In genomic region chr11:14642873-14643696, GRCh38 we compare ENCODE assay signal across 8 cellular contexts. TPM values are rescaled to one million over a fixed set of nuclear protein-coding genes. Genes with fewer than 3 reads are reported as not detected.
DNase-seq lines count a peak whose midpoint lies in the region; ATAC-seq and TF ChIP-seq lines count a peak whose summit lies in the region.

No MANE protein-coding gene starts in this region.

- peak overlapping the region; percentile 87 for H3K4me3 Mint-ChIP-seq in dendritic cell treated with granulocyte-macrophage colony-stimulating factor and Interleukin-4, amounts not matched to agents 40 ng/mL and 50 ng/mL, for 4 days
- H3K4me3 Mint-ChIP-seq in neural crest cell, result peak overlapping the region; percentile 85

- H3K4me1 ChIP-seq in NT2/D1 (ENCODE audit: insufficient read depth, insufficient read length), result peaks cover 4% of the 10 kb centered on the region

- H3K9me3 Mint-ChIP-seq in dendritic cell treated with granulocyte-macrophage colony-stimulating factor and Interleukin-4, amounts not matched to agents 40 ng/mL and 50 ng/mL, for 4 days, result no peaks in the 10 kb centered on the region
- no peaks in the 10 kb centered on the region for H3K9me3 Mint-ChIP-seq in neural crest cell

- no peak for TF ChIP-seq CTCF in neural crest cell (conservative IDR thresholded peaks at IDR 0.05)

- H3K9me3 ChIP-seq in NT2/D1 (ENCODE audit: insufficient read depth, low read length), result no peaks in the 10 kb centered on the region

- peak overlapping the region; percentile 81 for H3K27ac Mint-ChIP-seq in dendritic cell treated with granulocyte-macrophage colony-stimulating factor and Interleukin-4, amounts not matched to agents 40 ng/mL and 50 ng/mL, for 4 days
- H3K27ac Mint-ChIP-seq in neural crest cell (ENCODE audit: unreplicated experiment), result no peak overlapping the region

- H3K9ac ChIP-seq in NT2/D1 (ENCODE audit: insufficient read length, low read depth), result peak overlapping the region; percentile 74

- ATAC-seq in HG03039 (IDR thresholded peaks at IDR 0.05; ENCODE audit: unreplicated experiment), result no peak
- ATAC-seq in HG03378 (IDR thresholded peaks at IDR 0.05; ENCODE audit: unreplicated experiment), result no peak

- peak overlapping the region; percentile 80 for H3K4me3 ChIP-seq in NT2/D1 (ENCODE audit: insufficient read length, low read depth)

- peaks cover 23% of the 10 kb centered on the region for H3K4me1 Mint-ChIP-seq in dendritic cell treated with granulocyte-macrophage colony-stimulating factor and Interleukin-4, amounts not matched to agents 40 ng/mL and 50 ng/mL, for 4 days (ENCODE audit: low read depth)
- peaks cover 42% of the 10 kb centered on the region for H3K4me1 Mint-ChIP-seq in neural crest cell

- H3K27me3 ChIP-seq in NT2/D1 (ENCODE audit: insufficient read depth, insufficient read length), result peaks cover 6% of the 10 kb centered on the region

- H3K36me3 ChIP-seq in NT2/D1 (ENCODE audit: insufficient read depth, insufficient read length, low read length), result no peaks in the 10 kb centered on the region

- H3K36me3 Mint-ChIP-seq in dendritic cell treated with granulocyte-macrophage colony-stimulating factor and Interleukin-4, amounts not matched to agents 40 ng/mL and 50 ng/mL, for 4 days (ENCODE audit: low read depth), result peaks cover 10% of the 10 kb centered on the region
- no peaks in the 10 kb centered on the region for H3K36me3 Mint-ChIP-seq in neural crest cell (ENCODE audit: low read depth)

- DNase-seq in D341Med (ENCODE audit: low spot score) (peak; percentile 32), NT2/D1 (ENCODE audit: low read depth, low spot score) (no peak), neural crest cell (ENCODE audit: low read depth, low spot score) (peak; percentile 1), GM19240 (ENCODE audit: insufficient read length, low spot score) (no peak)
- no peak for DNase-seq in NK-92 treated with Interleukin-12 subunit alpha and Interleukin-12 subunit beta, amount 100 ng/mL, for 24 hours (lab: John Stamatoyannopoulos, UW)

- peaks cover 1% of the 10 kb centered on the region for H3K27me3 Mint-ChIP-seq in dendritic cell treated with granulocyte-macrophage colony-stimulating factor and Interleukin-4, amounts not matched to agents 40 ng/mL and 50 ng/mL, for 4 days
- peaks cover 2% of the 10 kb centered on the region for H3K27me3 Mint-ChIP-seq in neural crest cell (ENCODE audit: low read depth)

- intact Hi-C loops in dendritic cell treated with granulocyte-macrophage colony-stimulating factor and Interleukin-4, amounts not matched to agents 40 ng/mL and 50 ng/mL, for 4 days (cut with micrococcal nuclease), result loop anchor here (5.0 kb wide), 2 partner anchors 121 to 264 kb away; partner anchors contain the start of gene PSMA1

RNA-seq across cellular contexts. Expression of gene PDE3B, which starts 0.5 kb away (rescaled TPM):
- total RNA-seq in neural crest cell, result 24.1 and 24.3 TPM in 2 replicates

Comparison
In these comparisons a context has a peak if more than half of its experiments do, and no peak if none do; other contexts are left out.
1. DNase-seq: peak in D341Med (single experiment) and neural crest cell (single experiment); none in NT2/D1 (single experiment), NK-92 treated with Interleukin-12 subunit alpha and Interleukin-12 subunit beta, amount 100 ng/mL, for 24 hours (single experiment) and GM19240 (single experiment).